ENCODE assay signal across 1 cellular context in genomic region chr2:43224131-43224570, GRCh38.
TF ChIP-seq lines count a peak whose summit lies in the region.

No MANE protein-coding gene starts in this region.

TF ChIP-seq in HepG2, 621 proteins besides CTCF, POLR2A, EP300 and RAD21 (continued from another document and continues in another):
- TF ChIP-seq, protein P1, sequence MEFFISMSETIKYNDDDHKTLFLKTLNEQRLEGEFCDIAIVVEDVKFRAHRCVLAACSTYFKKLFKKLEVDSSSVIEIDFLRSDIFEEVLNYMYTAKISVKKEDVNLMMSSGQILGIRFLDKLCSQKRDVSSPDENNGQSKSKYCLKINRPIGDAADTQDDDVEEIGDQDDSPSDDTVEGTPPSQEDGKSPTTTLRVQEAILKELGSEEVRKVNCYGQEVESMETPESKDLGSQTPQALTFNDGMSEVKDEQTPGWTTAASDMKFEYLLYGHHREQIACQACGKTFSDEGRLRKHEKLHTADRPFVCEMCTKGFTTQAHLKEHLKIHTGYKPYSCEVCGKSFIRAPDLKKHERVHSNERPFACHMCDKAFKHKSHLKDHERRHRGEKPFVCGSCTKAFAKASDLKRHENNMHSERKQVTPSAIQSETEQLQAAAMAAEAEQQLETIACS (CRISPR knock-in tag; IDR thresholded peaks at IDR 0.05), result no peak
- TF ChIP-seq FOXJ3 (CRISPR knock-in tag; IDR thresholded peaks at IDR 0.05; ENCODE audit: borderline replicate concordance), result no peak
- TF ChIP-seq, protein P2, sequence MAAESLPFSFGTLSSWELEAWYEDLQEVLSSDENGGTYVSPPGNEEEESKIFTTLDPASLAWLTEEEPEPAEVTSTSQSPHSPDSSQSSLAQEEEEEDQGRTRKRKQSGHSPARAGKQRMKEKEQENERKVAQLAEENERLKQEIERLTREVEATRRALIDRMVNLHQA (CRISPR knock-in tag; IDR thresholded peaks at IDR 0.05), result no peak
- TF ChIP-seq MYPOP (CRISPR knock-in tag; IDR thresholded peaks at IDR 0.05), result no peak
- TF ChIP-seq SETDB1 (CRISPR knock-in tag; IDR thresholded peaks at IDR 0.05; ENCODE audit: borderline replicate concordance), result no peak
- TF ChIP-seq GABPB1 (CRISPR knock-in tag; IDR thresholded peaks at IDR 0.05), result peak; percentile 71
- TF ChIP-seq, protein P3, sequence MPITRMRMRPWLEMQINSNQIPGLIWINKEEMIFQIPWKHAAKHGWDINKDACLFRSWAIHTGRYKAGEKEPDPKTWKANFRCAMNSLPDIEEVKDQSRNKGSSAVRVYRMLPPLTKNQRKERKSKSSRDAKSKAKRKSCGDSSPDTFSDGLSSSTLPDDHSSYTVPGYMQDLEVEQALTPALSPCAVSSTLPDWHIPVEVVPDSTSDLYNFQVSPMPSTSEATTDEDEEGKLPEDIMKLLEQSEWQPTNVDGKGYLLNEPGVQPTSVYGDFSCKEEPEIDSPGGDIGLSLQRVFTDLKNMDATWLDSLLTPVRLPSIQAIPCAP (CRISPR knock-in tag; IDR thresholded peaks at IDR 0.05; ENCODE audit: low read depth), result no peak
- TF ChIP-seq GFI1 (CRISPR knock-in tag; IDR thresholded peaks at IDR 0.05; ENCODE audit: borderline replicate concordance), result no peak
- TF ChIP-seq ISL2 (CRISPR knock-in tag; IDR thresholded peaks at IDR 0.05), result no peak
- TF ChIP-seq ZNF296 (CRISPR knock-in tag; conservative IDR thresholded peaks at IDR 0.05), result no peak
- TF ChIP-seq HES4 (CRISPR knock-in tag; IDR thresholded peaks at IDR 0.05; ENCODE audit: borderline replicate concordance), result 0 out of 2 replicates have a peak, but pooled peaks have one; percentile 69
- TF ChIP-seq GTF2F1 (IDR thresholded peaks at IDR 0.05; ENCODE audit: low read length), result no peak
- TF ChIP-seq MED8 (CRISPR knock-in tag; IDR thresholded peaks at IDR 0.05; ENCODE audit: insufficient replicate concordance), result peak; percentile 34
- TF ChIP-seq IKZF1 (IDR thresholded peaks at IDR 0.05), result no peak
- TF ChIP-seq MYC (CRISPR knock-in tag; IDR thresholded peaks at IDR 0.05; ENCODE audit: borderline replicate concordance), result peak; percentile 36; the same call in 1 of the 2 replicates
- TF ChIP-seq XBP1 (CRISPR knock-in tag; IDR thresholded peaks at IDR 0.05), result no peak
- no peak for TF ChIP-seq ZFAT (CRISPR knock-in tag; conservative IDR thresholded peaks at IDR 0.05)
- no peak for TF ChIP-seq NONO (IDR thresholded peaks at IDR 0.05)
- peak; percentile 69; the same call in 1 of the 2 replicates for TF ChIP-seq NONO (CRISPR knock-in tag; conservative IDR thresholded peaks at IDR 0.05)
- TF ChIP-seq PITX1 (CRISPR knock-in tag; IDR thresholded peaks at IDR 0.05), result no peak
- TF ChIP-seq, protein P4, sequence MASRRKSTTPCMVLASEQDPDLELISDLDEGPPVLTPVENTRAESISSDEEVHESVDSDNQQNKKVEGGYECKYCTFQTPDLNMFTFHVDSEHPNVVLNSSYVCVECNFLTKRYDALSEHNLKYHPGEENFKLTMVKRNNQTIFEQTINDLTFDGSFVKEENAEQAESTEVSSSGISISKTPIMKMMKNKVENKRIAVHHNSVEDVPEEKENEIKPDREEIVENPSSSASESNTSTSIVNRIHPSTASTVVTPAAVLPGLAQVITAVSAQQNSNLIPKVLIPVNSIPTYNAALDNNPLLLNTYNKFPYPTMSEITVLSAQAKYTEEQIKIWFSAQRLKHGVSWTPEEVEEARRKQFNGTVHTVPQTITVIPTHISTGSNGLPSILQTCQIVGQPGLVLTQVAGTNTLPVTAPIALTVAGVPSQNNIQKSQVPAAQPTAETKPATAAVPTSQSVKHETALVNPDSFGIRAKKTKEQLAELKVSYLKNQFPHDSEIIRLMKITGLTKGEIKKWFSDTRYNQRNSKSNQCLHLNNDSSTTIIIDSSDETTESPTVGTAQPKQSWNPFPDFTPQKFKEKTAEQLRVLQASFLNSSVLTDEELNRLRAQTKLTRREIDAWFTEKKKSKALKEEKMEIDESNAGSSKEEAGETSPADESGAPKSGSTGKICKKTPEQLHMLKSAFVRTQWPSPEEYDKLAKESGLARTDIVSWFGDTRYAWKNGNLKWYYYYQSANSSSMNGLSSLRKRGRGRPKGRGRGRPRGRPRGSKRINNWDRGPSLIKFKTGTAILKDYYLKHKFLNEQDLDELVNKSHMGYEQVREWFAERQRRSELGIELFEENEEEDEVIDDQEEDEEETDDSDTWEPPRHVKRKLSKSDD (CRISPR knock-in tag; IDR thresholded peaks at IDR 0.05; ENCODE audit: low read depth), result peak; percentile 55; the same call in 1 of the 2 replicates
- no peak for TF ChIP-seq ZNF256 (CRISPR knock-in tag; conservative IDR thresholded peaks at IDR 0.05)
- TF ChIP-seq ZBTB21 (CRISPR knock-in tag; IDR thresholded peaks at IDR 0.05), result no peak
- TF ChIP-seq, protein P5, sequence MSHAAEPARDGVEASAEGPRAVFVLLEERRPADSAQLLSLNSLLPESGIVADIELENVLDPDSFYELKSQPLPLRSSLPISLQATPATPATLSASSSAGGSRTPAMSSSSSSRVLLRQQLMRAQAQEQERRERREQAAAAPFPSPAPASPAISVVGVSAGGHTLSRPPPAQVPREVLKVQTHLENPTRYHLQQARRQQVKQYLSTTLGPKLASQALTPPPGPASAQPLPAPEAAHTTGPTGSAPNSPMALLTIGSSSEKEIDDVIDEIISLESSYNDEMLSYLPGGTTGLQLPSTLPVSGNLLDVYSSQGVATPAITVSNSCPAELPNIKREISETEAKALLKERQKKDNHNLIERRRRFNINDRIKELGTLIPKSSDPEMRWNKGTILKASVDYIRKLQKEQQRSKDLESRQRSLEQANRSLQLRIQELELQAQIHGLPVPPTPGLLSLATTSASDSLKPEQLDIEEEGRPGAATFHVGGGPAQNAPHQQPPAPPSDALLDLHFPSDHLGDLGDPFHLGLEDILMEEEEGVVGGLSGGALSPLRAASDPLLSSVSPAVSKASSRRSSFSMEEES (CRISPR knock-in tag; IDR thresholded peaks at IDR 0.05), result no peak
- no peak for TF ChIP-seq GZF1 (CRISPR knock-in tag; IDR thresholded peaks at IDR 0.05)
- no peak; the same call in 1 of the 2 replicates for TF ChIP-seq ZNF441 (CRISPR knock-in tag; IDR thresholded peaks at IDR 0.05; ENCODE audit: borderline replicate concordance)
- no peak for TF ChIP-seq KAT2B (IDR thresholded peaks at IDR 0.05; ENCODE audit: borderline replicate concordance, low read depth, low read length)
- no peak for TF ChIP-seq ZKSCAN1 (IDR thresholded peaks at IDR 0.05; ENCODE audit: low read length)
- TF ChIP-seq, protein P6, sequence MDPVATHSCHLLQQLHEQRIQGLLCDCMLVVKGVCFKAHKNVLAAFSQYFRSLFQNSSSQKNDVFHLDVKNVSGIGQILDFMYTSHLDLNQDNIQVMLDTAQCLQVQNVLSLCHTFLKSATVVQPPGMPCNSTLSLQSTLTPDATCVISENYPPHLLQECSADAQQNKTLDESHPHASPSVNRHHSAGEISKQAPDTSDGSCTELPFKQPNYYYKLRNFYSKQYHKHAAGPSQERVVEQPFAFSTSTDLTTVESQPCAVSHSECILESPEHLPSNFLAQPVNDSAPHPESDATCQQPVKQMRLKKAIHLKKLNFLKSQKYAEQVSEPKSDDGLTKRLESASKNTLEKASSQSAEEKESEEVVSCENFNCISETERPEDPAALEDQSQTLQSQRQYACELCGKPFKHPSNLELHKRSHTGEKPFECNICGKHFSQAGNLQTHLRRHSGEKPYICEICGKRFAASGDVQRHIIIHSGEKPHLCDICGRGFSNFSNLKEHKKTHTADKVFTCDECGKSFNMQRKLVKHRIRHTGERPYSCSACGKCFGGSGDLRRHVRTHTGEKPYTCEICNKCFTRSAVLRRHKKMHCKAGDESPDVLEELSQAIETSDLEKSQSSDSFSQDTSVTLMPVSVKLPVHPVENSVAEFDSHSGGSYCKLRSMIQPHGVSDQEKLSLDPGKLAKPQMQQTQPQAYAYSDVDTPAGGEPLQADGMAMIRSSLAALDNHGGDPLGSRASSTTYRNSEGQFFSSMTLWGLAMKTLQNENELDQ (CRISPR knock-in tag; IDR thresholded peaks at IDR 0.05; ENCODE audit: borderline replicate concordance), result no peak
- no peak for TF ChIP-seq ZNF614 (CRISPR knock-in tag; IDR thresholded peaks at IDR 0.05; ENCODE audit: borderline replicate concordance)
- TF ChIP-seq TOE1 (CRISPR knock-in tag; IDR thresholded peaks at IDR 0.05), result no peak
- no peak for TF ChIP-seq ZNF747 (CRISPR knock-in tag; IDR thresholded peaks at IDR 0.05; ENCODE audit: borderline replicate concordance)
- no peak; the same call in 1 of the 2 replicates for TF ChIP-seq ZNF788 (CRISPR knock-in tag; IDR thresholded peaks at IDR 0.05; ENCODE audit: borderline replicate concordance)
- 0 out of 2 replicates have a peak, but pooled peaks have one; percentile 76 for TF ChIP-seq CENPT (CRISPR knock-in tag; IDR thresholded peaks at IDR 0.05; ENCODE audit: low read depth)
- no peak for TF ChIP-seq ZNF703 (CRISPR knock-in tag; IDR thresholded peaks at IDR 0.05; ENCODE audit: borderline replicate concordance)
- TF ChIP-seq FUBP1 (CRISPR knock-in tag; IDR thresholded peaks at IDR 0.05; ENCODE audit: borderline replicate concordance), result no peak
- TF ChIP-seq REL (CRISPR knock-in tag; conservative IDR thresholded peaks at IDR 0.05), result no peak
- TF ChIP-seq TRIM24 (CRISPR knock-in tag; IDR thresholded peaks at IDR 0.05), result no peak
- TF ChIP-seq RBM22 (optimal IDR thresholded peaks at IDR 0.05; ENCODE audit: low read length), result peak; percentile 27
- TF ChIP-seq ZBTB10 (CRISPR knock-in tag; IDR thresholded peaks at IDR 0.05; ENCODE audit: borderline replicate concordance), result no peak
- TF ChIP-seq, protein P7, sequence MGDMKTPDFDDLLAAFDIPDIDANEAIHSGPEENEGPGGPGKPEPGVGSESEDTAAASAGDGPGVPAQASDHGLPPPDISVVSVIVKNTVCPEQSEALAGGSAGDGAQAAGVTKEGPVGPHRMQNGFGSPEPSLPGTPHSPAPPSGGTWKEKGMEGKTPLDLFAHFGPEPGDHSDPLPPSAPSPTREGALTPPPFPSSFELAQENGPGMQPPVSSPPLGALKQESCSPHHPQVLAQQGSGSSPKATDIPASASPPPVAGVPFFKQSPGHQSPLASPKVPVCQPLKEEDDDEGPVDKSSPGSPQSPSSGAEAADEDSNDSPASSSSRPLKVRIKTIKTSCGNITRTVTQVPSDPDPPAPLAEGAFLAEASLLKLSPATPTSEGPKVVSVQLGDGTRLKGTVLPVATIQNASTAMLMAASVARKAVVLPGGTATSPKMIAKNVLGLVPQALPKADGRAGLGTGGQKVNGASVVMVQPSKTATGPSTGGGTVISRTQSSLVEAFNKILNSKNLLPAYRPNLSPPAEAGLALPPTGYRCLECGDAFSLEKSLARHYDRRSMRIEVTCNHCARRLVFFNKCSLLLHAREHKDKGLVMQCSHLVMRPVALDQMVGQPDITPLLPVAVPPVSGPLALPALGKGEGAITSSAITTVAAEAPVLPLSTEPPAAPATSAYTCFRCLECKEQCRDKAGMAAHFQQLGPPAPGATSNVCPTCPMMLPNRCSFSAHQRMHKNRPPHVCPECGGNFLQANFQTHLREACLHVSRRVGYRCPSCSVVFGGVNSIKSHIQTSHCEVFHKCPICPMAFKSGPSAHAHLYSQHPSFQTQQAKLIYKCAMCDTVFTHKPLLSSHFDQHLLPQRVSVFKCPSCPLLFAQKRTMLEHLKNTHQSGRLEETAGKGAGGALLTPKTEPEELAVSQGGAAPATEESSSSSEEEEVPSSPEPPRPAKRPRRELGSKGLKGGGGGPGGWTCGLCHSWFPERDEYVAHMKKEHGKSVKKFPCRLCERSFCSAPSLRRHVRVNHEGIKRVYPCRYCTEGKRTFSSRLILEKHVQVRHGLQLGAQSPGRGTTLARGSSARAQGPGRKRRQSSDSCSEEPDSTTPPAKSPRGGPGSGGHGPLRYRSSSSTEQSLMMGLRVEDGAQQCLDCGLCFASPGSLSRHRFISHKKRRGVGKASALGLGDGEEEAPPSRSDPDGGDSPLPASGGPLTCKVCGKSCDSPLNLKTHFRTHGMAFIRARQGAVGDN (CRISPR knock-in tag; IDR thresholded peaks at IDR 0.05), result peak; percentile 69
- no peak for TF ChIP-seq ZNF20 (CRISPR knock-in tag; IDR thresholded peaks at IDR 0.05)
- TF ChIP-seq MLLT10 (CRISPR knock-in tag; IDR thresholded peaks at IDR 0.05), result 0 out of 2 replicates have a peak, but pooled peaks have one; percentile 79
- no peak for TF ChIP-seq ZNF143 (CRISPR knock-in tag; IDR thresholded peaks at IDR 0.05)
- TF ChIP-seq SKI (IDR thresholded peaks at IDR 0.05; ENCODE audit: partially characterized antibody), result peak; percentile 8
- TF ChIP-seq BRD4 (CRISPR knock-in tag; IDR thresholded peaks at IDR 0.05), result no peak
- TF ChIP-seq ZNF383 (CRISPR knock-in tag; IDR thresholded peaks at IDR 0.05; ENCODE audit: borderline replicate concordance), result no peak
- TF ChIP-seq NCOR1 (IDR thresholded peaks at IDR 0.05; ENCODE audit: borderline replicate concordance, low read length), result no peak
